ENCODE assay signal across 17 cellular contexts in genomic region chr4:1570291-1571164, GRCh38.
"Had no signal": no experiment of that assay in that cellular context is flagged by ENCODE, and none has a peak within 500 bp of the region (broad histone marks: within the 10 kb centered on the region; RNA-seq: fewer than 3 reads in every experiment).

No MANE protein-coding gene starts in this region.

- H3K9me3 Mint-ChIP-seq: mesothelial cell of epicardium; T-helper 2 cell treated with Interferon-gamma antibody and Interleukin-4, amounts not matched to agents 5 μg/mL and 100 μg/mL, for 36 hours had no signal

- H3K4me1 ChIP-seq: heart right ventricle, psoas muscle had no signal

- H3K27ac ChIP-seq: heart right ventricle, psoas muscle, stomach, thoracic aorta had no signal

- H3K9me3 ChIP-seq: heart right ventricle, psoas muscle, stomach, thoracic aorta had no signal

- H3K4me3 ChIP-seq: heart right ventricle, psoas muscle, stomach, thoracic aorta had no signal

- FAIRE-seq: astrocyte, colon, endothelial cell of umbilical vein, islet of Langerhans had no signal

- H3K36me3 ChIP-seq: heart right ventricle, stomach, thoracic aorta had no signal

- H3K27ac Mint-ChIP-seq: mesothelial cell of epicardium; T-helper 2 cell treated with Interferon-gamma antibody and Interleukin-4, amounts not matched to agents 5 μg/mL and 100 μg/mL, for 36 hours had no signal

- ATAC-seq: psoas muscle had no signal

- DNase-seq: activated CD4-positive, alpha-beta T cell treated with anti-CD3 and anti-CD28 coated beads for 1 hour; activated CD4-positive, alpha-beta T cell treated with anti-CD3 and anti-CD28 coated beads, Interleukin-2, amount 50 U/mL, for 48 hours; activated gamma-delta T cell treated with Interleukin-2 at 50 U/mL for 16 hours; activated T-cell treated with anti-CD3 and anti-CD28 coated beads, Interleukin-2, amount 50 U/mL, for 48 hours; foreskin melanocyte; occipital lobe; stomach; SW 1271 had no signal

- H3K36me3 Mint-ChIP-seq: mesothelial cell of epicardium had no signal

- H3K4me3 Mint-ChIP-seq: mesothelial cell of epicardium; T-helper 2 cell treated with Interferon-gamma antibody and Interleukin-4, amounts not matched to agents 5 μg/mL and 100 μg/mL, for 36 hours had no signal
